In the genomic region with DNA sequence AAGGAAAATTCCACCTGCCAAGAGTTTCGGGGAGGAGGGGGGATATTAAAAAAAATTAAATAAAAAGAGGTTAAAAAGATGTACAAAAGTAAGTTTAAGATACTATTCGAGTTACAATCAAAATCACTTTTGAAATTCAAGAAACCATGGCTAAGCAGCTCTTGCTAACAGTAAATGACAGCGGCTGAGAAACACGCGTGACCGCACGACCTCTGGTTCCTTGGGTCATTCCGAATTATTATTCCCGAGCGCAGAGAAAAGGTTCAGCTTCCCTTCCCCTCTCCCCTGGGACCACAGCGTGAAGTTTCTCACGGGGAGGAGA, we compare ENCODE assay signal across 1 cellular context.
TF ChIP-seq lines count a peak whose summit lies in the region.

No MANE protein-coding gene starts in this region.

TF ChIP-seq in SK-N-SH treated with all-trans-retinoic acid at 6 μM for 48 hours, 23 proteins besides CTCF, POLR2A, EP300 and RAD21 (continued from another document):
- TF ChIP-seq, protein P1, sequence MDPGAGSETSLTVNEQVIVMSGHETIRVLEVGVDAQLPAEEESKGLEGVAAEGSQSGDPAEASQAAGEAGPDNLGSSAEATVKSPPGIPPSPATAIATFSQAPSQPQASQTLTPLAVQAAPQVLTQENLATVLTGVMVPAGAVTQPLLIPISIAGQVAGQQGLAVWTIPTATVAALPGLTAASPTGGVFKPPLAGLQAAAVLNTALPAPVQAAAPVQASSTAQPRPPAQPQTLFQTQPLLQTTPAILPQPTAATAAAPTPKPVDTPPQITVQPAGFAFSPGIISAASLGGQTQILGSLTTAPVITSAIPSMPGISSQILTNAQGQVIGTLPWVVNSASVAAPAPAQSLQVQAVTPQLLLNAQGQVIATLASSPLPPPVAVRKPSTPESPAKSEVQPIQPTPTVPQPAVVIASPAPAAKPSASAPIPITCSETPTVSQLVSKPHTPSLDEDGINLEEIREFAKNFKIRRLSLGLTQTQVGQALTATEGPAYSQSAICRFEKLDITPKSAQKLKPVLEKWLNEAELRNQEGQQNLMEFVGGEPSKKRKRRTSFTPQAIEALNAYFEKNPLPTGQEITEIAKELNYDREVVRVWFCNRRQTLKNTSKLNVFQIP (CRISPR knock-in tag; IDR thresholded peaks at IDR 0.05; ENCODE audit: borderline replicate concordance, low read depth), result no peak
- TF ChIP-seq CSDC2 (CRISPR knock-in tag; IDR thresholded peaks at IDR 0.05) (no peak), ARNTL (CRISPR knock-in tag; IDR thresholded peaks at IDR 0.05; ENCODE audit: borderline replicate concordance, low read depth) (no peak)
